ENCODE assay signal across 31 cellular contexts in genomic region chr13:38520041-38520440, GRCh38.
"Had no signal": no experiment of that assay in that cellular context is flagged by ENCODE, and none has a peak within 500 bp of the region (broad histone marks: within the 10 kb centered on the region; RNA-seq: fewer than 3 reads in every experiment).

No MANE protein-coding gene starts in this region.

- H3K4me3 ChIP-seq: left lung, lower lobe of right lung, neural progenitor cell, psoas muscle, right atrium auricular region, right lobe of liver, smooth muscle cell, tibial nerve, upper lobe of left lung, vagina had no signal

- H3K27ac ChIP-seq: left lung, lower lobe of right lung, neural progenitor cell, neutrophil, parathyroid adenoma, psoas muscle, right atrium auricular region, right lobe of liver, tibial nerve, upper lobe of left lung, vagina had no signal

- H3K9ac ChIP-seq: neural progenitor cell, parathyroid adenoma had no signal

- H3K4me1 ChIP-seq: left lung, lower lobe of right lung, neural progenitor cell, parathyroid adenoma, psoas muscle, right atrium auricular region, right lobe of liver, tibial nerve, upper lobe of left lung, vagina had no signal

- H3K27me3 ChIP-seq: left lung, neural progenitor cell, neutrophil, right atrium auricular region, right lobe of liver, tibial nerve, upper lobe of left lung, vagina had no signal

- H3K9me3 ChIP-seq: left lung, lower lobe of right lung, neutrophil, psoas muscle, right atrium auricular region, right lobe of liver, tibial nerve, upper lobe of left lung, vagina had no signal

- H2AFZ ChIP-seq: neural progenitor cell, parathyroid adenoma had no signal

- DNase-seq: hippocampal formation; immature natural killer cell; kidney; left colon; left lung; lower lobe of right lung; mammary epithelial cell; mesenchymal stem cell; naive B cell; natural killer cell; nephron progenitor cell; occipital lobe; psoas muscle; right lobe of liver; stimulated activated CD4-positive, alpha-beta T cell treated with anti-CD3 and anti-CD28 coated beads, Interleukin-1b, Interleukin-23, amount 100 ng/mL, for 48 hours; stimulated activated CD4-positive, alpha-beta T cell treated with anti-CD3 and anti-CD28 coated beads, Interleukin-2, amount 100 ng/mL, for 48 hours; stimulated activated CD4-positive, alpha-beta T cell treated with anti-CD3 and anti-CD28 coated beads, Interleukin-4, amount 100 ng/mL, for 4 hours; stimulated activated CD8-positive, alpha-beta memory T cell treated with anti-CD3 and anti-CD28 coated beads, Interleukin-4, amount 100 ng/mL, for 48 hours; stimulated activated naive CD4-positive, alpha-beta T cell treated with Interleukin-2 at 50 U/mL for 16 hours; stimulated activated naive CD8-positive, alpha-beta T cell treated with anti-CD3 and anti-CD28 coated beads, Interleukin-15, amount 100 ng/mL, for 72 hours; substantia nigra; upper lobe of left lung had no signal

- FAIRE-seq: islet of Langerhans, kidney had no signal

- H3K36me3 ChIP-seq: left lung, lower lobe of right lung, neural progenitor cell, neutrophil, right atrium auricular region, right lobe of liver, tibial nerve, upper lobe of left lung, vagina had no signal

- ATAC-seq: left colon; left lung; lower lobe of right lung; natural killer cell; psoas muscle; right lobe of liver; stimulated activated memory B cell treated with anti-CD40 and anti-IgM and Interleukin-4, amounts not matched to agents 10 μg/mL and 1 μg/mL and 100 μg/mL, for 72 hours; stimulated activated naive CD8-positive, alpha-beta T cell treated with anti-CD3 and anti-CD28 coated beads, Interleukin-15, amount 100 ng/mL, for 72 hours had no signal

- H3K4me2 ChIP-seq: neural progenitor cell, smooth muscle cell had no signal

- H3K79me2 ChIP-seq: parathyroid adenoma had no signal
